6 cellular contexts compared by ENCODE assay signal in genomic region chr1:6198646-6199297, GRCh38. TPM values are rescaled to one million over a fixed set of nuclear protein-coding genes. Genes with fewer than 3 reads are reported as not detected.
A peak's percentile ranks its signal among the peaks of the same experiment; 100 is the strongest.
DNase-seq lines count a peak whose midpoint lies in the region; ATAC-seq, FAIRE-seq and TF ChIP-seq lines count a peak whose summit lies in the region.

No MANE protein-coding gene starts in this region.

- 0 out of 2 replicates have a peak overlapping the region, but pooled peaks have one; percentile 32 for H2AK5ac ChIP-seq in H1 (ENCODE audit: low read depth, low read length)

- H4K8ac ChIP-seq in H1 (ENCODE audit: extremely low read depth, insufficient read depth, low read length): peak overlapping the region; percentile 93; the same call in 1 of the 2 replicates

- peak overlapping the region; percentile 99 for H3K4ac ChIP-seq in H1 (replicated peaks; ENCODE audit: insufficient read length, low read depth, low read length)

- H3K36me3 ChIP-seq in HUES6 (ENCODE audit: control insufficient read depth, insufficient read depth, low read length) (peaks cover 43% of the 10 kb centered on the region), H1 (ENCODE audit: control insufficient read depth in 2 of 4, insufficient read depth in 4 of 4, low read length in 3 of 4) (peaks cover 14 to 42% (median 30%) of the 10 kb centered on the region in 4 experiments), gastrocnemius medialis (peaks cover 2 to 31% of the 10 kb centered on the region in 2 donors)

- no peak overlapping the region for H3K23ac ChIP-seq in H1 (ENCODE audit: insufficient read length)

- no peak overlapping the region for H2BK120ac ChIP-seq in H1 (replicated peaks; ENCODE audit: low read depth, low read length)

- peak overlapping the region; percentile 81 to 97 for H3K4me2 ChIP-seq in H1 (ENCODE audit: insufficient read depth in 1 of 2, low read depth in 2 of 2, low read length in 2 of 2)

- TF ChIP-seq CTCF in H1 (IDR thresholded peaks at IDR 0.05; ENCODE audit: control extremely low read depth in 1 of 3, insufficient read depth in 1 of 3, low read depth in 1 of 3, low read length in 3 of 3) (no peak), gastrocnemius medialis (IDR thresholded peaks at IDR 0.05 in 4 of 5, conservative IDR thresholded peaks at IDR 0.05 in 1 of 5) (no peak)

- H3K9ac ChIP-seq in HUES6 (ENCODE audit: low read length) (peak overlapping the region; percentile 98), H1 (replicated peaks in 1 of 4; ENCODE audit: extremely low read depth in 1 of 4, low read depth in 3 of 4, low read length in 3 of 4) (peak overlapping the region; percentile 94 to 99 (median 96))

- no peak overlapping the region for H2AFZ ChIP-seq in H1 (ENCODE audit: low read length)

- H3K4me3 ChIP-seq in HUES6 (ENCODE audit: low read depth, low read length): peak overlapping the region; percentile 96
- H3K4me3 ChIP-seq in H1 (ENCODE audit: extremely low read depth in 1 of 4, insufficient read depth in 2 of 4, low read depth in 3 of 4, low read length in 4 of 4): peak overlapping the region; percentile 69 to 98 (median 86)
- peak overlapping the region; percentile 78 to 96 (median 91) for H3K4me3 ChIP-seq in gastrocnemius medialis

- in situ Hi-C loops in gastrocnemius medialis (cut with MboI; ENCODE audit: low sequenced_read_pairs in 4 of 4): no loop called here

- intact Hi-C loops in gastrocnemius medialis (cut with DNase I; ENCODE audit: low total_unique reads): loop anchor here (1.0 to 2.0 kb wide), 3 partner anchors 38 to 206 kb away; partner anchors contain the start of genes ACOT7 and NPHP4

- DNase-seq in H1 (ENCODE audit: low read depth in 1 of 2, low spot score in 2 of 2) (no peak), gastrocnemius medialis (no peak), GM12891 (ENCODE audit: insufficient read length, low spot score) (no peak)

- H2BK5ac ChIP-seq in H1 (ENCODE audit: low read depth, low read length): peak overlapping the region; percentile 91; the same call in 1 of the 2 replicates

- H3K27me3 ChIP-seq in HUES6 (ENCODE audit: control insufficient read depth, insufficient read depth, low read length): no peaks in the 10 kb centered on the region
- H3K27me3 ChIP-seq in H1 (replicated peaks in 1 of 4; ENCODE audit: control insufficient read depth in 3 of 4, extremely low read depth in 1 of 4, insufficient read depth in 3 of 4, low read length in 3 of 4): no peaks in the 10 kb centered on the region
- no peaks in the 10 kb centered on the region for H3K27me3 ChIP-seq in gastrocnemius medialis

- no peaks in the 10 kb centered on the region; the same call in 1 of the 2 replicates for H3K79me1 ChIP-seq in H1 (ENCODE audit: low read depth, low read length)

- FAIRE-seq in H1 (lab: Jason Lieb, UNC) (no peak), GM12891 (lab: Jason Lieb, UNC) (no peak)

- peaks cover 29 to 60% of the 10 kb centered on the region in 2 experiments for H3K79me2 ChIP-seq in H1 (ENCODE audit: control insufficient read depth in 1 of 2, insufficient read depth in 2 of 2, low read length in 2 of 2)

- peak in 1 of 2 experiments; percentile 51; a peak in 1 of 3 replicates for TF ChIP-seq POLR2A in H1 (IDR thresholded peaks at IDR 0.05; ENCODE audit: control extremely low read depth in 1 of 2, low read depth in 2 of 2, low read length in 2 of 2)
- TF ChIP-seq POLR2A in gastrocnemius medialis (IDR thresholded peaks at IDR 0.05): no peak
- no peak for TF ChIP-seq POLR2A in GM12891 (IDR thresholded peaks at IDR 0.05; ENCODE audit: low read depth, low read length)

- H2BK15ac ChIP-seq in H1 (ENCODE audit: low read length): no peak overlapping the region

- TF ChIP-seq EP300 in H1 (IDR thresholded peaks at IDR 0.05; ENCODE audit: borderline replicate concordance in 1 of 2, low read depth in 2 of 2, low read length in 2 of 2): no peak

- H3K4me1 ChIP-seq in HUES6 (ENCODE audit: control insufficient read depth, insufficient read depth, low read length): peaks cover 19% of the 10 kb centered on the region
- H3K4me1 ChIP-seq in H1 (replicated peaks in 1 of 4; ENCODE audit: control insufficient read depth in 3 of 4, insufficient read depth in 4 of 4, low read length in 3 of 4): peaks cover 6 to 13% (median 8%) of the 10 kb centered on the region in 4 experiments; a peak in 6 of 7 replicates
- peaks cover 13 to 21% of the 10 kb centered on the region in 2 donors for H3K4me1 ChIP-seq in gastrocnemius medialis

- peak overlapping the region; percentile 25 for H4K5ac ChIP-seq in H1 (ENCODE audit: insufficient read length, low read depth, low read length)

- H2BK20ac ChIP-seq in H1 (ENCODE audit: low read length): no peak overlapping the region

- peak overlapping the region; percentile 5; the same call in 1 of the 2 replicates for H2BK12ac ChIP-seq in H1 (ENCODE audit: low read depth, low read length)

- H3K27ac ChIP-seq in HUES6 (ENCODE audit: low read depth, low read length): peak overlapping the region; percentile 97
- peak overlapping the region; percentile 95 for H3K27ac ChIP-seq in H1 (ENCODE audit: low read depth, low read length)
- peak overlapping the region; percentile 82 to 84 (median 83) for H3K27ac ChIP-seq in gastrocnemius medialis

- no peaks in the 10 kb centered on the region for H3K9me3 ChIP-seq in HUES6 (ENCODE audit: control insufficient read depth, insufficient read depth, low read depth, low read length)
- H3K9me3 ChIP-seq in H1 (ENCODE audit: insufficient read depth in 2 of 2, low read depth in 1 of 2, low read length in 1 of 2): no peaks in the 10 kb centered on the region
- no peaks in the 10 kb centered on the region for H3K9me3 ChIP-seq in gastrocnemius medialis

- H4K91ac ChIP-seq in H1 (replicated peaks; ENCODE audit: insufficient read length, low read length): peak overlapping the region; percentile 82

- no peak for TF ChIP-seq RAD21 in H1 (IDR thresholded peaks at IDR 0.05 in 1 of 2, conservative IDR thresholded peaks at IDR 0.05 in 1 of 2; ENCODE audit: low read depth in 2 of 2, low read length in 2 of 2)

- POLR2A ChIA-PET in H1 (lab: Charles Lee; ENCODE audit: partially characterized antibody): interaction anchor here (0.5 to 4.9 kb wide), 16 partner anchors 9 to 403 kb away, joined by 3 to 65 read pairs (median 4); partner anchors contain the start of genes ICMT, KLHL21 and RNF207

- CTCF ChIA-PET in H1 (lab: Charles Lee; ENCODE audit: partially characterized antibody): interaction anchor here (0.7 to 17.1 kb wide), 5 partner anchors 9 to 90 kb away, joined by 3 to 353 read pairs (median 3); partner anchors contain the start of genes HES3 and ICMT

- peaks cover 5 to 8% of the 10 kb centered on the region in 2 experiments for H4K20me1 ChIP-seq in H1 (replicated peaks in 1 of 2; ENCODE audit: control insufficient read depth in 1 of 2, insufficient read depth in 2 of 2, low read length in 2 of 2)

- H3K56ac ChIP-seq in H1 (replicated peaks; ENCODE audit: insufficient read length, low read depth, low read length): peak overlapping the region; percentile 1

- peak overlapping the region; percentile 75; the same call in 1 of the 2 replicates for H3K18ac ChIP-seq in H1 (ENCODE audit: extremely low read depth, low read length)

- ATAC-seq in GM19452 (IDR thresholded peaks at IDR 0.05; ENCODE audit: unreplicated experiment) (peak; percentile 22), gastrocnemius medialis (peak; percentile 7 to 15), HG03469 (IDR thresholded peaks at IDR 0.05; ENCODE audit: unreplicated experiment) (no peak)

- 2% methylated on average over 31 of the region's 31 CpGs; no CpG with 5 or more reads in 1 of the 2 experiments for WGBS in H1 (ENCODE audit: extremely low coverage in 1 of 2, insufficient coverage in 1 of 2, insufficient read length in 1 of 2, insufficient replicate concordance in 2 of 2, low coverage in 1 of 2, low lambda C conversion rate in 2 of 2, missing lambda C conversion rate in 1 of 2), 2 experiments

- H3K14ac ChIP-seq in H1 (ENCODE audit: insufficient read length): no peak overlapping the region

- H3K23me2 ChIP-seq in H1 (ENCODE audit: low read depth, low read length): peaks cover 10% of the 10 kb centered on the region

RNA-seq across cellular contexts. Expression of gene RPL22, which starts 0.6 kb away (rescaled TPM):
- 521 and 545 TPM in 2 replicates for total RNA-seq in H1 (2021; fragmentation: NEBNext Ultra II Directional; extraction: Animal tissue kit (Norgen Biotek cat#: 25700))
- polyA plus RNA-seq in H1 (2011; rRNA removed): 66.8 and 133 TPM in 2 replicates
- 234 TPM for polyA plus RNA-seq in H1 (2011; cell fraction: cytosol; rRNA removed)
- polyA plus RNA-seq in H1 (2011; cell fraction: nucleus; rRNA removed): 28.4 TPM
- polyA plus RNA-seq in H1 (2012, experiment 1 of 2): 870 to 2,565 TPM (median 1,339 TPM) in 4 replicates
- 330 TPM for polyA plus RNA-seq in H1 (2012, experiment 2 of 2)
- polyA plus RNA-seq in H1 (2013, experiment 1 of 2): 1,194 TPM
- polyA plus RNA-seq in H1 (2013, experiment 2 of 2): 1,207 TPM
- 27.6 and 29.8 TPM in 2 replicates for polyA minus RNA-seq in H1 (2011; rRNA and poly(A)+ RNA removed)
- polyA minus RNA-seq in H1 (2011; cell fraction: cytosol; rRNA and poly(A)+ RNA removed): 49.7 TPM
- polyA minus RNA-seq in H1 (2011; cell fraction: nucleus; rRNA and poly(A)+ RNA removed): 47.9 TPM
- total RNA-seq in gastrocnemius medialis: 100 to 1,000 TPM in 3 of 4 donors, 10 to 100 TPM in 1; 95.2 to 132 (median 121) TPM
- polyA plus RNA-seq in GM12891 (2012; ENCODE audit: low read depth, missing spikeins): 1,657 TPM

RNA-seq across cellular contexts. Expression of gene RNF207, which starts 7.1 kb away (rescaled TPM):
- total RNA-seq in H1 (2021; fragmentation: NEBNext Ultra II Directional; extraction: Animal tissue kit (Norgen Biotek cat#: 25700)): 3.9 and 4.2 TPM in 2 replicates
- 5.4 and 15.9 TPM in 2 replicates for polyA plus RNA-seq in H1 (2011; rRNA removed)
- polyA plus RNA-seq in H1 (2011; cell fraction: cytosol; rRNA removed): 9.2 TPM
- polyA plus RNA-seq in H1 (2011; cell fraction: nucleus; rRNA removed): 47.4 TPM
- polyA plus RNA-seq in H1 (2012, experiment 1 of 2): 2.6 to 5.0 TPM (median 3.8 TPM) in 4 replicates
- polyA plus RNA-seq in H1 (2012, experiment 2 of 2): 2.8 TPM
- 4.3 TPM for polyA plus RNA-seq in H1 (2013, experiment 1 of 2)
- polyA plus RNA-seq in H1 (2013, experiment 2 of 2): 3.0 TPM
- 4.7 and 6.1 TPM in 2 replicates for polyA minus RNA-seq in H1 (2011; rRNA and poly(A)+ RNA removed)
- polyA minus RNA-seq in H1 (2011; cell fraction: cytosol; rRNA and poly(A)+ RNA removed): 5.7 TPM
- polyA minus RNA-seq in H1 (2011; cell fraction: nucleus; rRNA and poly(A)+ RNA removed): 17.2 TPM
- 1 to 10 TPM in 2 of 4 donors, under 1 TPM in 2; 0.29 to 4.7 (median 0.99) TPM for total RNA-seq in gastrocnemius medialis
- 16.0 TPM for polyA plus RNA-seq in GM12891 (2012; ENCODE audit: low read depth, missing spikeins)

RNA-seq across cellular contexts. Expression of gene CHD5, which starts 18.7 kb away (rescaled TPM):
- total RNA-seq in H1 (2021; fragmentation: NEBNext Ultra II Directional; extraction: Animal tissue kit (Norgen Biotek cat#: 25700)): 0.94 and 1.8 TPM in 2 replicates
- 0.42 and 0.58 TPM in 2 replicates for polyA plus RNA-seq in H1 (2011; rRNA removed)
- polyA plus RNA-seq in H1 (2011; cell fraction: cytosol; rRNA removed): 0.48 TPM
- polyA plus RNA-seq in H1 (2011; cell fraction: nucleus; rRNA removed): 3.5 TPM
- 0.48 to 1.5 TPM (median 0.97 TPM) in 4 replicates for polyA plus RNA-seq in H1 (2012, experiment 1 of 2)
- 0.43 TPM for polyA plus RNA-seq in H1 (2012, experiment 2 of 2)
- polyA plus RNA-seq in H1 (2013, experiment 1 of 2): 0.77 TPM
- polyA plus RNA-seq in H1 (2013, experiment 2 of 2): 0.31 TPM
- 0.47 and 0.80 TPM in 2 replicates for polyA minus RNA-seq in H1 (2011; rRNA and poly(A)+ RNA removed)
- polyA minus RNA-seq in H1 (2011; cell fraction: cytosol; rRNA and poly(A)+ RNA removed): 0.37 TPM
- polyA minus RNA-seq in H1 (2011; cell fraction: nucleus; rRNA and poly(A)+ RNA removed): 0.90 TPM
- under 1 TPM in 1 of 4 donors, not detected in 3; 0.05 TPM for total RNA-seq in gastrocnemius medialis
- 0.23 TPM for polyA plus RNA-seq in GM12891 (2012; ENCODE audit: low read depth, missing spikeins)

RNA-seq across cellular contexts. Expression of gene ICMT, which starts 37.0 kb away (rescaled TPM):
- total RNA-seq in H1 (2021; fragmentation: NEBNext Ultra II Directional; extraction: Animal tissue kit (Norgen Biotek cat#: 25700)): 105 and 106 TPM in 2 replicates
- 67.4 and 68.4 TPM in 2 replicates for polyA plus RNA-seq in H1 (2011; rRNA removed)
- 70.0 TPM for polyA plus RNA-seq in H1 (2011; cell fraction: cytosol; rRNA removed)
- polyA plus RNA-seq in H1 (2011; cell fraction: nucleus; rRNA removed): 53.5 TPM
- 72.0 to 85.5 TPM (median 82.2 TPM) in 4 replicates for polyA plus RNA-seq in H1 (2012, experiment 1 of 2)
- 66.0 TPM for polyA plus RNA-seq in H1 (2012, experiment 2 of 2)
- 80.2 TPM for polyA plus RNA-seq in H1 (2013, experiment 1 of 2)
- polyA plus RNA-seq in H1 (2013, experiment 2 of 2): 101 TPM
- 101 and 111 TPM in 2 replicates for polyA minus RNA-seq in H1 (2011; rRNA and poly(A)+ RNA removed)
- polyA minus RNA-seq in H1 (2011; cell fraction: cytosol; rRNA and poly(A)+ RNA removed): 77.6 TPM
- polyA minus RNA-seq in H1 (2011; cell fraction: nucleus; rRNA and poly(A)+ RNA removed): 47.2 TPM
- total RNA-seq in gastrocnemius medialis: 100 to 1,000 TPM in 1 of 4 donors, 10 to 100 TPM in 3; 43.6 to 115 (median 93.7) TPM
- 19.3 TPM for polyA plus RNA-seq in GM12891 (2012; ENCODE audit: low read depth, missing spikeins)

RNA-seq across cellular contexts. Expression of gene HES3, which starts 45.2 kb away (rescaled TPM):
- 54.3 and 67.9 TPM in 2 replicates for total RNA-seq in H1 (2021; fragmentation: NEBNext Ultra II Directional; extraction: Animal tissue kit (Norgen Biotek cat#: 25700))
- 38.8 and 105 TPM in 2 replicates for polyA plus RNA-seq in H1 (2011; rRNA removed)
- polyA plus RNA-seq in H1 (2011; cell fraction: cytosol; rRNA removed): 39.6 TPM
- polyA plus RNA-seq in H1 (2011; cell fraction: nucleus; rRNA removed): 96.6 TPM
- 54.8 to 62.4 TPM (median 58.8 TPM) in 4 replicates for polyA plus RNA-seq in H1 (2012, experiment 1 of 2)
- polyA plus RNA-seq in H1 (2012, experiment 2 of 2): 66.2 TPM
- polyA plus RNA-seq in H1 (2013, experiment 1 of 2): 28.3 TPM
- 27.2 TPM for polyA plus RNA-seq in H1 (2013, experiment 2 of 2)
- polyA minus RNA-seq in H1 (2011; rRNA and poly(A)+ RNA removed): 4.3 and 6.6 TPM in 2 replicates
- polyA minus RNA-seq in H1 (2011; cell fraction: cytosol; rRNA and poly(A)+ RNA removed): 51.3 TPM
- polyA minus RNA-seq in H1 (2011; cell fraction: nucleus; rRNA and poly(A)+ RNA removed): 55.7 TPM
- total RNA-seq in gastrocnemius medialis: not detected
- not detected for polyA plus RNA-seq in GM12891 (2012; ENCODE audit: low read depth, missing spikeins)
